In the genomic region with DNA sequence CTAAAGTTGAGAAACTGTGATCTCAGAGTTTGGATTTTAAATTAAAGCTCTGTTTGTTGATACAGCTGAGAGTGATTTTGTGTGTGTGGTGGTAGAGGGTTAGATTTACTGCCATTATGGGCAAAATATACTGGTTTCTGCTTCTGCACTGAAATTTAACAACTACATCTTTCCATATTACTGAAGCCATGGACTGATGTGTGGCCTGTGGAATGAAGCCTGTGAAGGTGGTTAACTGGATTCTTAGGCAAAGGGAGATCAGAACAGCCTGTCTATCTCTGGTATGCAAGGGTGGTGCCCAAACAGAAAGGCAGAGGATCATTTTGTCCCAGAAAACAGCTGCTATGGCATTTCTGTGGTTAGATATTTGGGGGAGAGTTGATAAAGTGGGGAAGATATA, we compare ENCODE assay signal across 1 cellular context.
TF ChIP-seq lines count a peak whose summit lies in the region.

No MANE protein-coding gene starts in this region.

TF ChIP-seq in SK-N-SH treated with all-trans-retinoic acid at 6 μM for 48 hours, 23 proteins besides CTCF, POLR2A, EP300 and RAD21 (continued from another document):
- TF ChIP-seq CREB5 (CRISPR knock-in tag; IDR thresholded peaks at IDR 0.05; ENCODE audit: low read depth) (no peak), ARNTL (CRISPR knock-in tag; IDR thresholded peaks at IDR 0.05; ENCODE audit: borderline replicate concordance, low read depth) (no peak), CSDC2 (CRISPR knock-in tag; IDR thresholded peaks at IDR 0.05) (no peak), ZNF8 (CRISPR knock-in tag; IDR thresholded peaks at IDR 0.05) (no peak), PPARA (CRISPR knock-in tag; IDR thresholded peaks at IDR 0.05; ENCODE audit: borderline replicate concordance) (no peak), ZNF70 (CRISPR knock-in tag; IDR thresholded peaks at IDR 0.05) (no peak), TCF4 (CRISPR knock-in tag; IDR thresholded peaks at IDR 0.05; ENCODE audit: borderline replicate concordance) (no peak)
- TF ChIP-seq, protein P1, sequence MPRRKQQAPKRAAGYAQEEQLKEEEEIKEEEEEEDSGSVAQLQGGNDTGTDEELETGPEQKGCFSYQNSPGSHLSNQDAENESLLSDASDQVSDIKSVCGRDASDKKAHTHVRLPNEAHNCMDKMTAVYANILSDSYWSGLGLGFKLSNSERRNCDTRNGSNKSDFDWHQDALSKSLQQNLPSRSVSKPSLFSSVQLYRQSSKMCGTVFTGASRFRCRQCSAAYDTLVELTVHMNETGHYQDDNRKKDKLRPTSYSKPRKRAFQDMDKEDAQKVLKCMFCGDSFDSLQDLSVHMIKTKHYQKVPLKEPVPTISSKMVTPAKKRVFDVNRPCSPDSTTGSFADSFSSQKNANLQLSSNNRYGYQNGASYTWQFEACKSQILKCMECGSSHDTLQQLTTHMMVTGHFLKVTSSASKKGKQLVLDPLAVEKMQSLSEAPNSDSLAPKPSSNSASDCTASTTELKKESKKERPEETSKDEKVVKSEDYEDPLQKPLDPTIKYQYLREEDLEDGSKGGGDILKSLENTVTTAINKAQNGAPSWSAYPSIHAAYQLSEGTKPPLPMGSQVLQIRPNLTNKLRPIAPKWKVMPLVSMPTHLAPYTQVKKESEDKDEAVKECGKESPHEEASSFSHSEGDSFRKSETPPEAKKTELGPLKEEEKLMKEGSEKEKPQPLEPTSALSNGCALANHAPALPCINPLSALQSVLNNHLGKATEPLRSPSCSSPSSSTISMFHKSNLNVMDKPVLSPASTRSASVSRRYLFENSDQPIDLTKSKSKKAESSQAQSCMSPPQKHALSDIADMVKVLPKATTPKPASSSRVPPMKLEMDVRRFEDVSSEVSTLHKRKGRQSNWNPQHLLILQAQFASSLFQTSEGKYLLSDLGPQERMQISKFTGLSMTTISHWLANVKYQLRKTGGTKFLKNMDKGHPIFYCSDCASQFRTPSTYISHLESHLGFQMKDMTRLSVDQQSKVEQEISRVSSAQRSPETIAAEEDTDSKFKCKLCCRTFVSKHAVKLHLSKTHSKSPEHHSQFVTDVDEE (CRISPR knock-in tag; IDR thresholded peaks at IDR 0.05), result no peak
- TF ChIP-seq, protein P2, sequence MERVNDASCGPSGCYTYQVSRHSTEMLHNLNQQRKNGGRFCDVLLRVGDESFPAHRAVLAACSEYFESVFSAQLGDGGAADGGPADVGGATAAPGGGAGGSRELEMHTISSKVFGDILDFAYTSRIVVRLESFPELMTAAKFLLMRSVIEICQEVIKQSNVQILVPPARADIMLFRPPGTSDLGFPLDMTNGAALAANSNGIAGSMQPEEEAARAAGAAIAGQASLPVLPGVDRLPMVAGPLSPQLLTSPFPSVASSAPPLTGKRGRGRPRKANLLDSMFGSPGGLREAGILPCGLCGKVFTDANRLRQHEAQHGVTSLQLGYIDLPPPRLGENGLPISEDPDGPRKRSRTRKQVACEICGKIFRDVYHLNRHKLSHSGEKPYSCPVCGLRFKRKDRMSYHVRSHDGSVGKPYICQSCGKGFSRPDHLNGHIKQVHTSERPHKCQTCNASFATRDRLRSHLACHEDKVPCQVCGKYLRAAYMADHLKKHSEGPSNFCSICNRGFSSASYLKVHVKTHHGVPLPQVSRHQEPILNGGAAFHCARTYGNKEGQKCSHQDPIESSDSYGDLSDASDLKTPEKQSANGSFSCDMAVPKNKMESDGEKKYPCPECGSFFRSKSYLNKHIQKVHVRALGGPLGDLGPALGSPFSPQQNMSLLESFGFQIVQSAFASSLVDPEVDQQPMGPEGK (CRISPR knock-in tag; IDR thresholded peaks at IDR 0.05; ENCODE audit: borderline replicate concordance), result no peak
